ENCODE assay signal across 13 cellular contexts in genomic region chr13:26325876-26326275, GRCh38.
DNase-seq lines count a peak whose midpoint lies in the region; ATAC-seq and TF ChIP-seq lines count a peak whose summit lies in the region.
"Had no signal": no experiment of that assay in that cellular context is flagged by ENCODE, and none has a peak within 500 bp of the region (broad histone marks: within the 10 kb centered on the region; RNA-seq: fewer than 3 reads in every experiment).

No MANE protein-coding gene starts in this region.

- intact Hi-C loops in mucosa of descending colon (cut with DNase I, micrococcal nuclease): no loop called here

- no peak overlapping the region for H3K4me3 ChIP-seq in fibroblast of pulmonary artery (replicated peaks; ENCODE audit: low read depth, low read length)
- no peak overlapping the region for H3K4me3 ChIP-seq in mucosa of descending colon
- H3K4me3 ChIP-seq: BLaER1 treated with 17β-estradiol and CSF1 and Interleukin-3, amounts not matched to agents 10 nM and 100 nM had no signal

- TF ChIP-seq CTCF in GM13977 (IDR thresholded peaks at IDR 0.05; ENCODE audit: extremely low read depth, insufficient read depth, missing control alignments) (no peak), fibroblast of pulmonary artery (IDR thresholded peaks at IDR 0.05; ENCODE audit: low read length, missing control alignments) (no peak), mucosa of descending colon (IDR thresholded peaks at IDR 0.05) (no peak), mesothelial cell of epicardium (IDR thresholded peaks at IDR 0.05; ENCODE audit: unreplicated experiment) (no peak)

- H3K36me3 Mint-ChIP-seq in mesothelial cell of epicardium: peaks cover 12% of the 10 kb centered on the region

- peak; percentile 35 for DNase-seq in GM13977 (ENCODE audit: low spot score)
- peak; percentile 10 for DNase-seq in fibroblast of pulmonary artery (ENCODE audit: low read depth)
- no peak for DNase-seq in UCSD-AML1 (lab: John Stamatoyannopoulos, UW; ENCODE audit: unreplicated experiment)
- DNase-seq in mucosa of descending colon: no peak
- DNase-seq in mesothelial cell of epicardium (ENCODE audit: low spot score in 2 of 2, unreplicated experiment in 2 of 2): no peak
- no peak for DNase-seq in NCI-H1694 treated with DMSO at 0.1 percent for 48 hours (lab: John Stamatoyannopoulos, UW)
- DNase-seq: activated effector memory CD4-positive, alpha-beta T cell treated with Interleukin-2 at 50 U/mL for 16 hours; erythroblast; SK-N-SH had no signal

- in situ Hi-C loops in GM13977 (cut with MboI; ENCODE audit: low pct_unique_long_range_greater_than_20kb, low sequenced_read_pairs, unreplicated experiment): no loop called here

- no peak overlapping the region for H3K4me3 Mint-ChIP-seq in mesothelial cell of epicardium
- H3K4me3 Mint-ChIP-seq: nephron had no signal

- H3K4me1 ChIP-seq in mucosa of descending colon (ENCODE audit: low read depth): peaks cover 15% of the 10 kb centered on the region

- no peaks in the 10 kb centered on the region for H3K9me3 ChIP-seq in mucosa of descending colon
- H3K9me3 ChIP-seq: SK-N-SH had no signal

- ATAC-seq in GM21381 (IDR thresholded peaks at IDR 0.05; ENCODE audit: unreplicated experiment) (peak; percentile 83), HG03159 (IDR thresholded peaks at IDR 0.05; ENCODE audit: unreplicated experiment) (peak; percentile 75), mucosa of descending colon (no peak)

- peaks cover 15% of the 10 kb centered on the region for H3K9me3 Mint-ChIP-seq in mesothelial cell of epicardium

- peaks cover 7% of the 10 kb centered on the region for H3K4me1 Mint-ChIP-seq in mesothelial cell of epicardium

- no peak overlapping the region for H3K27ac Mint-ChIP-seq in mesothelial cell of epicardium
- H3K27ac Mint-ChIP-seq: nephron had no signal

- H3K27me3 Mint-ChIP-seq in mesothelial cell of epicardium (ENCODE audit: low read depth): no peaks in the 10 kb centered on the region

- H3K36me3 ChIP-seq in mucosa of descending colon (ENCODE audit: low read depth): no peaks in the 10 kb centered on the region

Comparison
In these comparisons a context has a peak if more than half of its experiments do, and no peak if none do; other contexts are left out.
1. DNase-seq: peak in GM13977 (single experiment) and fibroblast of pulmonary artery (single experiment); none in UCSD-AML1 (single experiment), mucosa of descending colon (0 of 3), mesothelial cell of epicardium (0 of 2) and NCI-H1694 treated with DMSO at 0.1 percent for 48 hours (single experiment).